17 cellular contexts compared by ENCODE assay signal in genomic region chr2:6730821-6731220, GRCh38.
"Had no signal": no experiment of that assay in that cellular context is flagged by ENCODE, and none has a peak within 500 bp of the region (broad histone marks: within the 10 kb centered on the region; RNA-seq: fewer than 3 reads in every experiment).

No MANE protein-coding gene starts in this region.

- DNase-seq: dorsolateral prefrontal cortex; effector CD4-positive, alpha-beta T cell; left lung; mesenchymal stem cell; mucosa of descending colon; naive B cell; pancreas; stimulated activated CD4-positive, alpha-beta T cell treated with anti-CD3 and anti-CD28 coated beads, Interleukin-12 subunit alpha, Interleukin-12 subunit beta, amount 100 ng/mL, for 4 hours; stimulated activated CD4-positive, alpha-beta T cell treated with anti-CD3 and anti-CD28 coated beads, Interleukin-1b, Interleukin-23, amount 100 ng/mL, for 48 hours; stimulated activated CD4-positive, alpha-beta T cell treated with anti-CD3 and anti-CD28 coated beads, Interleukin-4, amount 100 ng/mL, for 1 hour; stimulated activated CD8-positive, alpha-beta memory T cell treated with anti-CD3 and anti-CD28 coated beads, Interleukin-4, amount 100 ng/mL, for 48 hours; stimulated activated naive CD4-positive, alpha-beta T cell; stimulated activated naive CD8-positive, alpha-beta T cell treated with anti-CD3 and anti-CD28 coated beads, Interleukin-15, amount 100 ng/mL, for 72 hours; transverse colon had no signal

- ATAC-seq: left lung; mucosa of descending colon; natural killer cell treated with Interleukin-12 subunit alpha and Interleukin-12 subunit beta and Interleukin-15 and Interleukin-18, amount 100 ng/mL, for 72 hours; pancreas; sciatic nerve; stimulated activated naive CD8-positive, alpha-beta T cell treated with anti-CD3 and anti-CD28 coated beads, Interleukin-15, amount 100 ng/mL, for 72 hours had no signal

- H3K27ac Mint-ChIP-seq: naive B cell; natural killer cell treated with Interleukin-12 subunit alpha and Interleukin-12 subunit beta and Interleukin-15 and Interleukin-18, amount 100 ng/mL, for 72 hours; stimulated activated naive CD8-positive, alpha-beta T cell treated with anti-CD3 and anti-CD28 coated beads, Interleukin-15, amount 100 ng/mL, for 72 hours had no signal

- H3K4me3 Mint-ChIP-seq: mesothelial cell of epicardium; naive B cell; natural killer cell treated with Interleukin-12 subunit alpha and Interleukin-12 subunit beta and Interleukin-15 and Interleukin-18, amount 100 ng/mL, for 72 hours; stimulated activated naive CD8-positive, alpha-beta T cell treated with anti-CD3 and anti-CD28 coated beads, Interleukin-15, amount 100 ng/mL, for 72 hours had no signal

- H3K9me3 Mint-ChIP-seq: naive B cell; stimulated activated naive CD8-positive, alpha-beta T cell treated with anti-CD3 and anti-CD28 coated beads, Interleukin-15, amount 100 ng/mL, for 72 hours had no signal

- H3K4me1 Mint-ChIP-seq: naive B cell; stimulated activated naive CD8-positive, alpha-beta T cell treated with anti-CD3 and anti-CD28 coated beads, Interleukin-15, amount 100 ng/mL, for 72 hours had no signal

- H3K36me3 Mint-ChIP-seq: naive B cell; natural killer cell treated with Interleukin-12 subunit alpha and Interleukin-12 subunit beta and Interleukin-15 and Interleukin-18, amount 100 ng/mL, for 72 hours had no signal
